10 cellular contexts compared by ENCODE assay signal in the genomic region with DNA sequence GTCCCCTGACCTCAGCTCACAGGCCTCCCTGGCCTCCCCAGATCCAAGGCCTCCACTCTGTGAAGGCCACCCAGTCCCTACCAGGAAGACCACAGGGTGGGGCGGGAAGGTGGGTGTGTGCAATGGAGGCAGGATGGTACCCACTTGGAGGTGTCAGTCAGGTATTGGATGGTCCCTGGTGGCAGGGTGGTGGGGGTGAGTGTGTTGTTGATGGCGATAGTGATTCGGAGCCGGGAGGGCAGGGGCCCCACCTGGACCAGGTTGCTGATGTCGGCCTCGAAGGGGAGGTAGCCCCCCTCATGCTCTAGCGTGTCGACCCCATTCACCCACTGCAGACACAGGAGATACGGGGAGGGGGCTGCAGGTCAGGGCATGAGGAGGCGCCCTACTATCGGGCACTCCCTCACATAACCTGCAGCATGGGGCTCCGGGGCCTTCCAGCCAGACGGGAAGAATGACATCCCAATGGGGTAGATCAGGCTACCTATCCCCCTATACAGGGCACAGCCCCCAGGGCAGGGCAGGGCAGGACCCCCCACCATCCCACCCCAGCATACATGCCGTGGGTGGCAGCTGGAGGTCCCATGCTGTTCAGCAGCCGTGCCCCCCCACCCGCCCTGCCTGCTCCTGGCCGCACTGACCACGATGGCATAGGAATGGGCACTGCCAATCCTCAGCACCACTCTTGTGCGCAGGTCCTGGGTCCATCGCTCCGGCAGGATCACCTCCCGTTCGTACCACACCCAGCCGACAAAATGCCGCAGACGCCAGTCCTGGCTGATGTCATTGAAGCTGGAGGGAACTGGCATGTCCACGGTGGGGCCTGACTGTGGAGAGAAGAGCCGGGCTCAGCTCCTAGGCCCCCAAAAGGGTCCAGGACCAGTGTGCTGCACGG. TPM values are rescaled to one million over a fixed set of nuclear protein-coding genes. Genes with fewer than 3 reads are reported as not detected.
DNase-seq lines count a peak whose midpoint lies in the region; ATAC-seq, FAIRE-seq and TF ChIP-seq lines count a peak whose summit lies in the region.
"Had no signal": no experiment of that assay in that cellular context is flagged by ENCODE, and none has a peak within 500 bp of the region (broad histone marks: within the 10 kb centered on the region; RNA-seq: fewer than 3 reads in every experiment).

No MANE protein-coding gene starts in this region.

- H3K27ac ChIP-seq in liver (ENCODE audit: low read depth in 1 of 2, low read length in 2 of 2), result peak overlapping the region; percentile 74 to 82
- H3K27ac ChIP-seq in HepG2 (ENCODE audit: extremely low read length, insufficient read depth, low read length), result no peak overlapping the region
- H3K27ac ChIP-seq in muscle layer of colon (ENCODE audit: low read depth, low read length), result no peak overlapping the region
- H3K27ac ChIP-seq: cardiac muscle cell had no signal

- H3K36me3 ChIP-seq in liver (ENCODE audit: control insufficient read depth in 4 of 4, insufficient read depth in 3 of 4, low read depth in 1 of 4, low read length in 3 of 4), result peaks cover 5 to 28% (median 9%) of the 10 kb centered on the region in 4 donors
- H3K36me3 ChIP-seq in HepG2 (replicated peaks in 1 of 2; ENCODE audit: control insufficient read depth in 1 of 2, insufficient read depth in 2 of 2, low read length in 2 of 2), result peaks cover 3 to 13% of the 10 kb centered on the region in 2 experiments; a peak in 4 of 5 replicates
- H3K36me3 ChIP-seq in muscle layer of colon (ENCODE audit: insufficient read depth, low read length), result peaks cover 21% of the 10 kb centered on the region

- H3K27ac Mint-ChIP-seq in activated naive CD8-positive, alpha-beta T cell, result no peak overlapping the region

- H3K4me3 ChIP-seq in liver (ENCODE audit: low read depth in 1 of 3, low read length in 3 of 3) (no peak overlapping the region), HepG2 (replicated peaks in 1 of 3; ENCODE audit: insufficient read depth in 1 of 3, low read depth in 2 of 3, low read length in 3 of 3) (no peak overlapping the region), muscle layer of colon (ENCODE audit: low read depth in 1 of 2, low read length in 2 of 2) (peak overlapping the region; percentile 27 to 68)
- H3K4me3 ChIP-seq: cardiac muscle cell had no signal

- no peak for TF ChIP-seq CTCF in liver (IDR thresholded peaks at IDR 0.05; ENCODE audit: low read depth, low read length, missing input control)
- TF ChIP-seq CTCF in HepG2 (CRISPR knock-in tag; IDR thresholded peaks at IDR 0.05), result no peak

- CTCF ChIA-PET in HepG2 (lab: Yijun Ruan, JAX; ENCODE audit: low intra/inter-chr PET ratio, low total read pairs), result no interaction called here

- H3K27me3 Mint-ChIP-seq in activated naive CD8-positive, alpha-beta T cell, result no peaks in the 10 kb centered on the region

- no peak overlapping the region for H2AFZ ChIP-seq in HepG2 (ENCODE audit: low read length)

- no peak for DNase-seq in HepG2 (ENCODE audit: low spot score)
- DNase-seq in pons (ENCODE audit: low spot score), result no peak
- no peak for DNase-seq in NCI-H446 (lab: John Stamatoyannopoulos, UW)
- DNase-seq: NCI-H1417 treated with DMSO at 0.1 percent for 48 hours had no signal

- no peak for TF ChIP-seq RAD21 in liver (IDR thresholded peaks at IDR 0.05)
- no peak for TF ChIP-seq RAD21 in HepG2 (CRISPR knock-in tag; IDR thresholded peaks at IDR 0.05)

- intact Hi-C loops in HepG2 (cut with micrococcal nuclease; ENCODE audit: unreplicated experiment), result no loop called here

- peaks cover 8% of the 10 kb centered on the region for H3K4me1 Mint-ChIP-seq in activated naive CD8-positive, alpha-beta T cell (ENCODE audit: low read depth)

- H3K4me2 ChIP-seq in HepG2 (ENCODE audit: low read depth, low read length), result no peak overlapping the region

- in situ Hi-C loops in HepG2 (cut with HindIII; ENCODE audit: extremely low pct_ligation_motif_present, low pct_unique_long_range_greater_than_20kb), result no loop called here

- H3K9ac ChIP-seq in liver (ENCODE audit: low read depth in 1 of 2, low read length in 2 of 2) (no peak overlapping the region), HepG2 (ENCODE audit: insufficient read depth, low read depth, low read length) (no peak overlapping the region), muscle layer of colon (ENCODE audit: low read length) (no peak overlapping the region)

- POLR2A ChIA-PET in HepG2 (lab: Yijun Ruan, JAX), result interaction anchor here (0.6 kb wide), 1 partner anchor 96 kb away, joined by 5 read pairs; a partner anchor contains a TSS

- H3K27me3 ChIP-seq in liver (ENCODE audit: control insufficient read depth in 4 of 4, insufficient read depth in 4 of 4, low read length in 3 of 4) (no peaks in the 10 kb centered on the region), HepG2 (ENCODE audit: control insufficient read depth in 1 of 2, insufficient read depth in 2 of 2, low read length in 2 of 2) (no peaks in the 10 kb centered on the region), muscle layer of colon (ENCODE audit: control insufficient read depth in 1 of 2, insufficient read depth in 2 of 2, low read length in 2 of 2) (no peaks in the 10 kb centered on the region)
- H3K27me3 ChIP-seq: cardiac muscle cell had no signal

- no peaks in the 10 kb centered on the region for H4K20me1 ChIP-seq in HepG2 (ENCODE audit: insufficient read depth, low read length)

- ATAC-seq in HepG2 (no peak), HG02623 (IDR thresholded peaks at IDR 0.05; ENCODE audit: unreplicated experiment) (no peak), HG02571 (IDR thresholded peaks at IDR 0.05; ENCODE audit: unreplicated experiment) (no peak)

- WGBS in liver, result 96% methylated on average over 29 of the region's 29 CpGs
- 93% methylated on average over 6 of the region's 29 CpGs for WGBS in HepG2 (ENCODE audit: low lambda C conversion rate)

- peak overlapping the region; percentile 88 for H3K4me3 Mint-ChIP-seq in activated naive CD8-positive, alpha-beta T cell

- FAIRE-seq in HepG2 (lab: Jason Lieb, UNC), result no peak

- peaks cover 8% of the 10 kb centered on the region for H3K79me2 ChIP-seq in HepG2 (ENCODE audit: insufficient read depth, low read length)

- no peaks in the 10 kb centered on the region for H3K36me3 Mint-ChIP-seq in activated naive CD8-positive, alpha-beta T cell

- BruUV-seq in HepG2 (replicated peaks; lab: Mats Ljungman, UMichigan), result no TSS peak

- H3K4me1 ChIP-seq in liver (ENCODE audit: control insufficient read depth in 4 of 4, insufficient read depth in 4 of 4, low read length in 3 of 4) (peaks cover 0 to 17% (median 10%) of the 10 kb centered on the region in 4 donors), HepG2 (ENCODE audit: insufficient read depth, low read length) (peaks cover 29% of the 10 kb centered on the region), muscle layer of colon (ENCODE audit: insufficient read depth, low read length) (peaks cover 12% of the 10 kb centered on the region)

- H3K9me3 ChIP-seq in liver (ENCODE audit: control insufficient read depth in 4 of 4, low read length in 3 of 4), result no peaks in the 10 kb centered on the region
- no peaks in the 10 kb centered on the region for H3K9me3 ChIP-seq in HepG2 (ENCODE audit: low read length)
- H3K9me3 ChIP-seq in muscle layer of colon (ENCODE audit: low read length), result no peaks in the 10 kb centered on the region

- no peak for TF ChIP-seq EP300 in HepG2 (IDR thresholded peaks at IDR 0.05; ENCODE audit: low read depth in 2 of 2, low read length in 2 of 2)
- no peak for TF ChIP-seq EP300 in HepG2 (CRISPR knock-in tag; IDR thresholded peaks at IDR 0.05; ENCODE audit: borderline replicate concordance)

- no peaks in the 10 kb centered on the region for H3K9me3 Mint-ChIP-seq in activated naive CD8-positive, alpha-beta T cell (ENCODE audit: low read depth)

- no peak for TF ChIP-seq POLR2A in HepG2 (IDR thresholded peaks at IDR 0.05; ENCODE audit: insufficient read depth in 1 of 2, low read depth in 2 of 2, low read length in 2 of 2)

TF ChIP-seq in HepG2, 621 proteins besides CTCF, POLR2A, EP300 and RAD21:
- TF ChIP-seq ZNF557 (CRISPR knock-in tag; IDR thresholded peaks at IDR 0.05), result no peak
- no peak for TF ChIP-seq SPEN (CRISPR knock-in tag; IDR thresholded peaks at IDR 0.05; ENCODE audit: low read depth)
- no peak for TF ChIP-seq SP1 (IDR thresholded peaks at IDR 0.05)
- TF ChIP-seq SP1 (CRISPR knock-in tag; IDR thresholded peaks at IDR 0.05), result no peak
- no peak for TF ChIP-seq MED1 (CRISPR knock-in tag; IDR thresholded peaks at IDR 0.05)
- TF ChIP-seq ELF1 (CRISPR knock-in tag; IDR thresholded peaks at IDR 0.05), result no peak

RNA-seq across cellular contexts. Expression of a gene that starts 2.2 kb away (rescaled TPM):
- total RNA-seq in liver (10 to 100 TPM; 45.2 to 45.7 TPM), HepG2 (2016; rRNA removed; fragmentation: Illumina TruSeq; extraction: Trizol) (8.8 and 18.8 TPM in 2 replicates)
- polyA plus RNA-seq in liver (10 to 100 TPM; 60.4 to 94.7 TPM), HepG2 (2011; rRNA removed) (57.6 and 60.0 TPM in 2 replicates)
- 11.7 and 12.8 TPM in 2 replicates for total RNA-seq in HepG2 (2016; cell fraction: cytosol; rRNA removed; fragmentation: Illumina TruSeq; extraction: Trizol; ENCODE audit: low read depth)
- total RNA-seq in HepG2 (2016; cell fraction: insoluble cytoplasmic fraction; rRNA removed; fragmentation: Illumina TruSeq; extraction: Trizol), result 7.4 and 20.2 TPM in 2 replicates
- total RNA-seq in HepG2 (2016; cell fraction: membrane; rRNA removed; fragmentation: Illumina TruSeq; extraction: Trizol), result 9.2 and 10.8 TPM in 2 replicates
- total RNA-seq in HepG2 (2016; cell fraction: nucleus; rRNA removed; fragmentation: Illumina TruSeq; extraction: Trizol), result 26.0 and 31.3 TPM in 2 replicates
- 46.9 and 57.2 TPM in 2 replicates for polyA plus RNA-seq in HepG2 (2011; cell fraction: cytosol; rRNA removed)
- 214 and 218 TPM in 2 replicates for polyA plus RNA-seq in HepG2 (2011; cell fraction: nucleus; rRNA removed)
- polyA plus RNA-seq in HepG2 (2012), result 46.7 and 48.2 TPM in 2 replicates
- polyA plus RNA-seq in HepG2 (2016; cell fraction: cytosol; fragmentation: Illumina TruSeq; extraction: Trizol; ENCODE audit: low read depth), result 9.4 and 10.5 TPM in 2 replicates
- 14.4 and 16.6 TPM in 2 replicates for polyA plus RNA-seq in HepG2 (2016; cell fraction: insoluble cytoplasmic fraction; fragmentation: Illumina TruSeq; extraction: Trizol; ENCODE audit: low read depth)
- 10.4 and 12.2 TPM in 2 replicates for polyA plus RNA-seq in HepG2 (2016; cell fraction: membrane; fragmentation: Illumina TruSeq; extraction: Trizol; ENCODE audit: low read depth)
- polyA plus RNA-seq in HepG2 (2016; cell fraction: nucleus; fragmentation: Illumina TruSeq; extraction: Trizol; ENCODE audit: insufficient read depth, low read depth), result 88.4 and 99.7 TPM in 2 replicates
- 85.0 and 99.2 TPM in 2 replicates for polyA minus RNA-seq in HepG2 (2011; rRNA and poly(A)+ RNA removed; ENCODE audit: low replicate concordance)
- 18.2 and 24.4 TPM in 2 replicates for polyA minus RNA-seq in HepG2 (2011; cell fraction: cytosol; rRNA and poly(A)+ RNA removed)
- 23.9 and 27.4 TPM in 2 replicates for polyA minus RNA-seq in HepG2 (2011; cell fraction: nucleus; rRNA and poly(A)+ RNA removed)

Comparison
In these comparisons a context has a peak if more than half of its experiments do, and no peak if none do; other contexts are left out.
1. H3K27ac ChIP-seq: peak in liver (2 of 2); none in HepG2 (single experiment) and muscle layer of colon (single experiment).
2. H3K4me3 ChIP-seq: peak in muscle layer of colon (2 of 2); none in liver (0 of 3) and HepG2 (0 of 3).